ENCODE assay signal across 33 cellular contexts in the genomic region with DNA sequence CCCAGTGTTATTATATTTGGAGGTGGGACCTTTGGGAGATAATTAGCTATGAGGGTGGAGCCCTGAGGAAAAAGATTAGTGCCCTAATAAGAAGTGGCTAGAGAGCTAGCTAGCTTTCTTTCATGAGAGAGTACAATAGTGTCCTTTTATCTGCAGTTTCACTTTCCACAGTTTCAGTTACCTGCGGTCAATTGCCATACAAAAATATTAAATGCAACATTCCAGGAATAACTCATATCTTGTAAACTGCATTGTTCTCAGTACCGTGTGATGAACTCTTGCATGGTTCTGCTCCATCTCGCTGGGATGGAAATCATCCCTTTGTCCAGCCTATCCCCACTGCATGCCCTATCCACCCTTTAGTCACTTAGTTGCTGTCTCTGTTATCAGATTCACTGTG.
"Had no signal": no experiment of that assay in that cellular context is flagged by ENCODE, and none has a peak within 500 bp of the region (broad histone marks: within the 10 kb centered on the region; RNA-seq: fewer than 3 reads in every experiment).

No MANE protein-coding gene starts in this region.

- FAIRE-seq: colon had no signal

- H3K36me3 ChIP-seq: adrenal gland, esophagus muscularis mucosa, gastrocnemius medialis, heart left ventricle had no signal

- H3K27ac Mint-ChIP-seq: activated CD4-positive, alpha-beta memory T cell treated with anti-CD3 and anti-CD28 coated beads for 36 hours; activated CD4-positive, alpha-beta T cell treated with anti-CD3 and anti-CD28 coated beads for 36 hours; activated CD4-positive, alpha-beta T cell treated with anti-CD3 and anti-CD28 coated beads, Interleukin-2, amount 10 ng/mL, durations not matched to agents 24 days and 14 days; activated CD8-positive, alpha-beta memory T cell treated with anti-CD3 and anti-CD28 coated beads, Interleukin-2, amount 10 ng/mL, durations not matched to agents 7 days and 5 days; activated CD8-positive, alpha-beta T cell treated with anti-CD3 and anti-CD28 coated beads, Interleukin-2, amount 10 ng/mL, durations not matched to agents 7 days and 5 days; activated naive CD4-positive, alpha-beta T cell treated with anti-CD3 and anti-CD28 coated beads for 36 hours; activated naive CD4-positive, alpha-beta T cell treated with anti-CD3 and anti-CD28 coated beads, Interleukin-2, amount 50 U/mL, for 24 hours; activated naive CD8-positive, alpha-beta T cell treated with anti-CD3 and anti-CD28 coated beads for 36 hours; activated naive CD8-positive, alpha-beta T cell treated with anti-CD3 and anti-CD28 coated beads, Interleukin-2, amount 50 U/mL, for 24 hours; activated T-helper 1 cell treated with anti-CD3 and anti-CD28 coated beads, Interleukin-12 subunit alpha, Interleukin-12 subunit beta, Interleukin-2, Interleukin-4 antibody, amounts not matched to agents 30 ng/mL and 10 ng/mL and 1 ng/mL, durations not matched to agents 14 hours and 24 hours and 36 hours; activated T-helper 2 cell treated with anti-CD3 and anti-CD28 coated beads, Interferon-gamma antibody, Interleukin-2, Interleukin-4, amounts not matched to agents 10 μg/mL and 5 μg/mL and 100 μg/mL, durations not matched to agents 14 hours and 24 hours and 36 hours; effector memory CD8-positive, alpha-beta T cell had no signal

- H3K27me3 ChIP-seq: adrenal gland, body of pancreas, esophagus muscularis mucosa, foreskin keratinocyte, gastrocnemius medialis, heart left ventricle had no signal

- H3K4me1 ChIP-seq: adrenal gland, body of pancreas, foreskin keratinocyte, gastrocnemius medialis, heart left ventricle had no signal

- H3K27me3 Mint-ChIP-seq: activated CD4-positive, alpha-beta memory T cell treated with anti-CD3 and anti-CD28 coated beads for 36 hours; activated CD4-positive, alpha-beta T cell treated with anti-CD3 and anti-CD28 coated beads for 36 hours; activated CD4-positive, alpha-beta T cell treated with anti-CD3 and anti-CD28 coated beads, Interleukin-2, amount 10 ng/mL, durations not matched to agents 24 days and 14 days; activated CD8-positive, alpha-beta memory T cell treated with anti-CD3 and anti-CD28 coated beads, Interleukin-2, amount 10 ng/mL, durations not matched to agents 7 days and 5 days; activated naive CD4-positive, alpha-beta T cell treated with anti-CD3 and anti-CD28 coated beads, Interleukin-2, amount 50 U/mL, for 24 hours; activated naive CD8-positive, alpha-beta T cell treated with anti-CD3 and anti-CD28 coated beads, Interleukin-2, amount 50 U/mL, for 24 hours; effector memory CD8-positive, alpha-beta T cell had no signal

- H3K36me3 Mint-ChIP-seq: activated CD4-positive, alpha-beta memory T cell treated with anti-CD3 and anti-CD28 coated beads for 36 hours; activated CD8-positive, alpha-beta memory T cell treated with anti-CD3 and anti-CD28 coated beads, Interleukin-2, amount 10 ng/mL, durations not matched to agents 7 days and 5 days; activated naive CD4-positive, alpha-beta T cell treated with anti-CD3 and anti-CD28 coated beads, Interleukin-2, amount 50 U/mL, for 24 hours; activated naive CD8-positive, alpha-beta T cell treated with anti-CD3 and anti-CD28 coated beads for 36 hours had no signal

- H3K9me3 ChIP-seq: adrenal gland, body of pancreas, esophagus muscularis mucosa, gastrocnemius medialis had no signal

- H3K4me3 ChIP-seq: adrenal gland, body of pancreas, esophagus muscularis mucosa, gastrocnemius medialis, heart left ventricle had no signal

- H3K4me3 Mint-ChIP-seq: activated CD4-positive, alpha-beta memory T cell treated with anti-CD3 and anti-CD28 coated beads for 36 hours; activated CD4-positive, alpha-beta T cell treated with anti-CD3 and anti-CD28 coated beads for 36 hours; activated CD4-positive, alpha-beta T cell treated with anti-CD3 and anti-CD28 coated beads, Interleukin-2, amount 10 ng/mL, durations not matched to agents 24 days and 14 days; activated CD8-positive, alpha-beta memory T cell treated with anti-CD3 and anti-CD28 coated beads, Interleukin-2, amount 10 ng/mL, durations not matched to agents 7 days and 5 days; activated CD8-positive, alpha-beta T cell treated with anti-CD3 and anti-CD28 coated beads, Interleukin-2, amount 10 ng/mL, durations not matched to agents 7 days and 5 days; activated naive CD4-positive, alpha-beta T cell treated with anti-CD3 and anti-CD28 coated beads for 36 hours; activated naive CD4-positive, alpha-beta T cell treated with anti-CD3 and anti-CD28 coated beads, Interleukin-2, amount 50 U/mL, for 24 hours; activated naive CD8-positive, alpha-beta T cell treated with anti-CD3 and anti-CD28 coated beads for 36 hours; activated naive CD8-positive, alpha-beta T cell treated with anti-CD3 and anti-CD28 coated beads, Interleukin-2, amount 50 U/mL, for 24 hours; activated T-helper 1 cell treated with anti-CD3 and anti-CD28 coated beads, Interleukin-12 subunit alpha, Interleukin-12 subunit beta, Interleukin-2, Interleukin-4 antibody, amounts not matched to agents 30 ng/mL and 10 ng/mL and 1 ng/mL, durations not matched to agents 14 hours and 24 hours and 36 hours; effector memory CD8-positive, alpha-beta T cell had no signal

- H3K9me3 Mint-ChIP-seq: activated CD4-positive, alpha-beta memory T cell treated with anti-CD3 and anti-CD28 coated beads for 36 hours; activated CD4-positive, alpha-beta T cell treated with anti-CD3 and anti-CD28 coated beads, Interleukin-2, amount 10 ng/mL, durations not matched to agents 24 days and 14 days; activated naive CD4-positive, alpha-beta T cell treated with anti-CD3 and anti-CD28 coated beads for 36 hours; activated naive CD4-positive, alpha-beta T cell treated with anti-CD3 and anti-CD28 coated beads, Interleukin-2, amount 50 U/mL, for 24 hours; activated naive CD8-positive, alpha-beta T cell treated with anti-CD3 and anti-CD28 coated beads for 36 hours; activated naive CD8-positive, alpha-beta T cell treated with anti-CD3 and anti-CD28 coated beads, Interleukin-2, amount 50 U/mL, for 24 hours; activated T-helper 2 cell treated with anti-CD3 and anti-CD28 coated beads, Interferon-gamma antibody, Interleukin-2, Interleukin-4, amounts not matched to agents 10 μg/mL and 5 μg/mL and 100 μg/mL, durations not matched to agents 14 hours and 24 hours and 36 hours had no signal

- ATAC-seq: activated CD4-positive, alpha-beta T cell treated with anti-CD3 and anti-CD28 coated beads for 36 hours; activated CD8-positive, alpha-beta memory T cell treated with anti-CD3 and anti-CD28 coated beads, Interleukin-2, amount 10 ng/mL, durations not matched to agents 7 days and 5 days; activated CD8-positive, alpha-beta T cell treated with anti-CD3 and anti-CD28 coated beads, Interleukin-2, amount 10 ng/mL, durations not matched to agents 7 days and 5 days; activated naive CD8-positive, alpha-beta T cell treated with anti-CD3 and anti-CD28 coated beads, Interleukin-2, amount 50 U/mL, for 24 hours; body of pancreas; effector memory CD8-positive, alpha-beta T cell; foreskin keratinocyte; gastrocnemius medialis; heart left ventricle had no signal

- H3K27ac ChIP-seq: adrenal gland, body of pancreas, esophagus muscularis mucosa, foreskin keratinocyte, gastrocnemius medialis, heart left ventricle had no signal

- DNase-seq: activated CD4-positive, alpha-beta memory T cell treated with anti-CD3 and anti-CD28 coated beads for 36 hours; activated CD4-positive, alpha-beta T cell treated with anti-CD3 and anti-CD28 coated beads for 36 hours; activated CD4-positive, alpha-beta T cell treated with anti-CD3 and anti-CD28 coated beads, Interleukin-2, amount 10 ng/mL, durations not matched to agents 24 days and 14 days; activated CD4-positive, CD25-positive, alpha-beta regulatory T cell; activated CD4-positive, CD25-positive, alpha-beta regulatory T cell treated with anti-CD3 and anti-CD28 coated beads, Interleukin-2, amount 50 U/mL, for 72 hours; activated CD8-positive, alpha-beta memory T cell treated with anti-CD3 and anti-CD28 coated beads, Interleukin-2, amount 10 ng/mL, durations not matched to agents 7 days and 5 days; activated CD8-positive, alpha-beta memory T cell treated with anti-CD3 and anti-CD28 coated beads, Interleukin-2, amount 50 U/mL, for 4 hours; activated CD8-positive, alpha-beta T cell treated with anti-CD3 and anti-CD28 coated beads, Interleukin-2, amount 10 ng/mL, durations not matched to agents 7 days and 5 days; activated effector memory CD4-positive, alpha-beta T cell treated with anti-CD3 and anti-CD28 coated beads, Interleukin-2, amount 50 U/mL, for 16 hours; activated naive CD4-positive, alpha-beta T cell treated with anti-CD3 and anti-CD28 coated beads for 36 hours; activated naive CD8-positive, alpha-beta T cell treated with anti-CD3 and anti-CD28 coated beads for 36 hours; activated naive CD8-positive, alpha-beta T cell treated with anti-CD3 and anti-CD28 coated beads, Interleukin-2, amount 50 U/mL, for 24 hours; activated T-cell treated with anti-CD3 and anti-CD28 coated beads, Interleukin-2, amount 50 U/mL, for 1 hour; activated T-cell treated with anti-CD3 and anti-CD28 coated beads, Interleukin-2, amount 50 U/mL, for 48 hours; adrenal gland; amygdala; aorta; body of pancreas; caudate nucleus; cortex of kidney; dermis blood vessel endothelial cell; effector CD4-positive, alpha-beta T cell; effector memory CD8-positive, alpha-beta T cell; erythroblast; foreskin keratinocyte; gastrocnemius medialis; glutamatergic neuron; heart left ventricle had no signal

- H3K4me1 Mint-ChIP-seq: activated CD4-positive, alpha-beta T cell treated with anti-CD3 and anti-CD28 coated beads for 36 hours; activated CD4-positive, alpha-beta T cell treated with anti-CD3 and anti-CD28 coated beads, Interleukin-2, amount 10 ng/mL, durations not matched to agents 24 days and 14 days; activated CD8-positive, alpha-beta memory T cell treated with anti-CD3 and anti-CD28 coated beads, Interleukin-2, amount 10 ng/mL, durations not matched to agents 7 days and 5 days; activated naive CD4-positive, alpha-beta T cell treated with anti-CD3 and anti-CD28 coated beads, Interleukin-2, amount 50 U/mL, for 24 hours; activated naive CD8-positive, alpha-beta T cell treated with anti-CD3 and anti-CD28 coated beads for 36 hours; activated naive CD8-positive, alpha-beta T cell treated with anti-CD3 and anti-CD28 coated beads, Interleukin-2, amount 50 U/mL, for 24 hours had no signal
